ENCODE assay signal across 9 cellular contexts in the genomic region with DNA sequence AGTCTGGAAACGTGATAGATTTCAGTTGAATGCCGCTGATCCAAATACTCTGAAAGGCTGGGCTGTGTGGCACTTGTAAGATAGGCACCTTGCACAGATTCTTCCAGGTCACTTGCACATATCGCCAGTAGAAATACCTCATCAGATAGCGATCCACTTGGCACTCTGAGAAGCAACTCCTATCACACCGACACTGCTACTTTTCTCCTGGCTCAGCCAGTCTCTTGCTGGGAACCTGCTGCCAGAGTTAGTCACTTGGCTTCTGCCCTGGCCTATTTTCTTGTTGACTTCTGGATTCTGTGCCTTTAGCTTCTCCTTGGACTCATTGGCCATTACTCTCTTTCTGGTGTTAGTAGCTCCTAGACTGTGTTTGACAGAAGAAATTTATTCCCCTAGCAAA.
DNase-seq lines count a peak whose midpoint lies in the region; ATAC-seq and TF ChIP-seq lines count a peak whose summit lies in the region.
"Had no signal": no experiment of that assay in that cellular context is flagged by ENCODE, and none has a peak within 500 bp of the region (broad histone marks: within the 10 kb centered on the region; RNA-seq: fewer than 3 reads in every experiment).

No MANE protein-coding gene starts in this region.

- WGBS in upper lobe of left lung, 2 donors: 22 to 46% methylated on average over 5 of the region's 5 CpGs

- H3K4me1 ChIP-seq in ascending aorta: peaks cover 0 to 20% of the 10 kb centered on the region in 2 donors
- H3K4me1 ChIP-seq in lower lobe of right lung: peaks cover 83% of the 10 kb centered on the region
- H3K4me1 ChIP-seq in upper lobe of left lung: peaks cover 44 to 62% (median 55%) of the 10 kb centered on the region in 4 donors

- no peak for TF ChIP-seq EP300 in upper lobe of left lung (IDR thresholded peaks at IDR 0.05)

- H3K27me3 ChIP-seq in ascending aorta (no peaks in the 10 kb centered on the region), lower lobe of right lung (ENCODE audit: low read depth) (no peaks in the 10 kb centered on the region), upper lobe of left lung (no peaks in the 10 kb centered on the region)

- H3K36me3 ChIP-seq in ascending aorta (no peaks in the 10 kb centered on the region), lower lobe of right lung (no peaks in the 10 kb centered on the region), upper lobe of left lung (no peaks in the 10 kb centered on the region)

- intact Hi-C loops in activated naive CD4-positive, alpha-beta T cell treated with anti-CD3 and anti-CD28 coated beads for 36 hours (cut with micrococcal nuclease): loop anchor here (2.0 kb wide), 1 partner anchor 43 kb away; no protein-coding TSS in a partner anchor
- intact Hi-C loops in ascending aorta (cut with DNase I) (no loop called here), lower lobe of right lung (cut with DNase I) (no loop called here)

- H3K36me3 Mint-ChIP-seq in activated naive CD4-positive, alpha-beta T cell treated with anti-CD3 and anti-CD28 coated beads for 36 hours (ENCODE audit: low read depth): peaks cover 6% of the 10 kb centered on the region

- no peak for TF ChIP-seq CTCF in ascending aorta (IDR thresholded peaks at IDR 0.05)
- no peak for TF ChIP-seq CTCF in lower lobe of right lung (IDR thresholded peaks at IDR 0.05)
- no peak for TF ChIP-seq CTCF in upper lobe of left lung (IDR thresholded peaks at IDR 0.05)

- H3K4me3 ChIP-seq in ascending aorta (peak overlapping the region in 1 of 2 donors; percentile 18), lower lobe of right lung (no peak overlapping the region), upper lobe of left lung (no peak overlapping the region)

- H3K27ac Mint-ChIP-seq in activated naive CD4-positive, alpha-beta T cell treated with anti-CD3 and anti-CD28 coated beads for 36 hours: peak overlapping the region; percentile 76

- H3K4me3 Mint-ChIP-seq in activated naive CD4-positive, alpha-beta T cell treated with anti-CD3 and anti-CD28 coated beads for 36 hours: peak overlapping the region; percentile 57

- no peaks in the 10 kb centered on the region for H3K9me3 Mint-ChIP-seq in activated naive CD4-positive, alpha-beta T cell treated with anti-CD3 and anti-CD28 coated beads for 36 hours

- H3K27me3 Mint-ChIP-seq in activated naive CD4-positive, alpha-beta T cell treated with anti-CD3 and anti-CD28 coated beads for 36 hours (ENCODE audit: low read depth): no peaks in the 10 kb centered on the region

- no peak for DNase-seq in activated naive CD4-positive, alpha-beta T cell treated with anti-CD3 and anti-CD28 coated beads for 36 hours
- no peak for DNase-seq in activated naive CD4-positive, alpha-beta T cell treated with anti-CD3 and anti-CD28 coated beads, Interleukin-2, amount 50 U/mL, for 16 hours
- DNase-seq in ascending aorta (ENCODE audit: low spot score in 2 of 2): no peak
- no peak for DNase-seq in lower lobe of right lung
- DNase-seq in upper lobe of left lung: no peak
- no peak for DNase-seq in T1000 (lab: John Stamatoyannopoulos, UW)
- DNase-seq in activated CD4-positive, alpha-beta T cell treated with anti-CD3 and anti-CD28 coated beads, Interleukin-2, amount 50 U/mL, for 48 hours: no peak
- DNase-seq: activated CD8-positive, alpha-beta memory T cell treated with anti-CD3 and anti-CD28 coated beads, Interleukin-2, amount 50 U/mL, for 4 hours had no signal

- CTCF ChIA-PET in activated naive CD4-positive, alpha-beta T cell treated with anti-CD3 and anti-CD28 coated beads for 36 hours (lab: Charles Lee): interaction anchor here (0.6 to 0.8 kb wide), 2 partner anchors 8 to 15 kb away, joined by 3 read pairs; no protein-coding TSS in a partner anchor

- no peak for TF ChIP-seq POLR2A in upper lobe of left lung (IDR thresholded peaks at IDR 0.05)

- H3K9me3 ChIP-seq in ascending aorta (no peaks in the 10 kb centered on the region), lower lobe of right lung (no peaks in the 10 kb centered on the region), upper lobe of left lung (no peaks in the 10 kb centered on the region)

- peak; percentile 15 to 40 for ATAC-seq in lower lobe of right lung
- ATAC-seq in upper lobe of left lung (ENCODE audit: low FRiP score in 2 of 2): peak in 1 of 2 donors; percentile 33
- no peak for ATAC-seq in HG03469 (IDR thresholded peaks at IDR 0.05; ENCODE audit: unreplicated experiment)

- H3K4me1 Mint-ChIP-seq in activated naive CD4-positive, alpha-beta T cell treated with anti-CD3 and anti-CD28 coated beads for 36 hours (ENCODE audit: low read depth): peaks cover 86% of the 10 kb centered on the region

- peak overlapping the region; percentile 23 to 48 for H3K27ac ChIP-seq in ascending aorta
- H3K27ac ChIP-seq in lower lobe of right lung: peak overlapping the region; percentile 69
- H3K27ac ChIP-seq in upper lobe of left lung: peak overlapping the region; percentile 26 to 75 (median 53)
